In the genomic region with DNA sequence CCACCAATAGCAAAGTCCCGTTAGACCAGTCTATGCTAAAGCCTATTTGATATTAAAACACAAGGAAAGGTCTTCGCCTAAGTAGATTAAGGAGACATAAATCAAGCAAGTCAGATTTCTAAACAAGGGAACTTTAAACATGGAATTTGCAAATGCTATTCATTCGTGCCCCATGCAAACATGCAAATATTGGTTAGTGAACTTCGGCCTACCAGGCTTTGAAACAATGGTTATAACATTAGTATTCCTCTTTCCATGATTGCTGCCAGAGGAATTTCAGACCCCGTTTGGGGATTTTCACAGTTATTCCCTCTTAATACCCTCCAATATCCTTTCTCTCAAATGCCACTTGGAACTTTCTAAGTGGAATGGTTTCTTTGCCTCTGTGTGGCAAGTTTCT, we compare ENCODE assay signal across 18 cellular contexts. TPM values are rescaled to one million over a fixed set of nuclear protein-coding genes. Genes with fewer than 3 reads are reported as not detected.
DNase-seq lines count a peak whose midpoint lies in the region; ATAC-seq and TF ChIP-seq lines count a peak whose summit lies in the region.
"Had no signal": no experiment of that assay in that cellular context is flagged by ENCODE, and none has a peak within 500 bp of the region (broad histone marks: within the 10 kb centered on the region; RNA-seq: fewer than 3 reads in every experiment).

No MANE protein-coding gene starts in this region.

- no peaks in the 10 kb centered on the region for H3K36me3 ChIP-seq in adrenal gland (replicated peaks in 1 of 2)
- H3K36me3 ChIP-seq: BLaER1, HAP-1 had no signal

- H3K27ac ChIP-seq in adrenal gland: no peak overlapping the region
- H3K27ac ChIP-seq: 22Rv1, BLaER1, C4-2B had no signal

- no peaks in the 10 kb centered on the region for H3K9me3 ChIP-seq in adrenal gland (replicated peaks in 1 of 3)
- H3K9me3 ChIP-seq: BLaER1, Caco-2, HAP-1 had no signal

- intact Hi-C loops in adrenal gland (cut with DNase I): no loop called here

- ATAC-seq in left lobe of liver (peak; percentile 19), HG03159 (IDR thresholded peaks at IDR 0.05; ENCODE audit: unreplicated experiment) (no peak)
- ATAC-seq: CD8-positive, alpha-beta T cell had no signal

- 86 to 92% (median 90%) methylated on average over 5 of the region's 5 CpGs for WGBS in adrenal gland, 4 donors

- TF ChIP-seq CTCF in adrenal gland (IDR thresholded peaks at IDR 0.05): no peak

- no peak overlapping the region for H3K4me3 ChIP-seq in adrenal gland
- H3K4me3 ChIP-seq: BLaER1, HAP-1 had no signal

- H3K4me1 ChIP-seq in adrenal gland (replicated peaks in 1 of 2): peaks cover 0 to 8% of the 10 kb centered on the region in 2 donors
- H3K4me1 ChIP-seq: Caco-2, HAP-1 had no signal

- DNase-seq in D341Med (ENCODE audit: low spot score): peak; percentile 18
- peak; percentile 88 for DNase-seq in NCI-H526 treated with DMSO at 0.1 percent for 48 hours (lab: John Stamatoyannopoulos, UW)
- DNase-seq in left lobe of liver (ENCODE audit: low spot score): no peak
- no peak for DNase-seq in activated T-cell treated with anti-CD3 and anti-CD28 coated beads, Interleukin-2, amount 50 U/mL, for 48 hours
- DNase-seq in adrenal gland: no peak
- DNase-seq: Caco-2; CD4-positive, CD25-positive, alpha-beta regulatory T cell; CD8-positive, alpha-beta T cell; DMS53; DMS79 treated with DMSO at 0.1 percent for 48 hours; GF-D8; GOT3; HFFc6 had no signal

- H3K27me3 ChIP-seq in adrenal gland: no peaks in the 10 kb centered on the region
- H3K27me3 ChIP-seq: BLaER1 had no signal

- TF ChIP-seq POLR2A in adrenal gland (IDR thresholded peaks at IDR 0.05): no peak

RNA-seq across cellular contexts. Expression of a gene that starts 36.9 kb away (rescaled TPM):
- total RNA-seq in left lobe of liver (15.8 TPM), adrenal gland (10 to 100 TPM; 16.9 to 67.5 (median 49.8) TPM)
- polyA plus RNA-seq in adrenal gland: 10 to 100 TPM; 21.6 to 43.0 (median 27.3) TPM

Comparison
In these comparisons a context has a peak if more than half of its experiments do, and no peak if none do; other contexts are left out.
1. DNase-seq: peak in D341Med (single experiment) and NCI-H526 treated with DMSO at 0.1 percent for 48 hours (single experiment); none in left lobe of liver (single experiment), activated T-cell treated with anti-CD3 and anti-CD28 coated beads, Interleukin-2, amount 50 U/mL, for 48 hours (0 of 2) and adrenal gland (0 of 7).